ENCODE assay signal across 20 cellular contexts in the genomic region with DNA sequence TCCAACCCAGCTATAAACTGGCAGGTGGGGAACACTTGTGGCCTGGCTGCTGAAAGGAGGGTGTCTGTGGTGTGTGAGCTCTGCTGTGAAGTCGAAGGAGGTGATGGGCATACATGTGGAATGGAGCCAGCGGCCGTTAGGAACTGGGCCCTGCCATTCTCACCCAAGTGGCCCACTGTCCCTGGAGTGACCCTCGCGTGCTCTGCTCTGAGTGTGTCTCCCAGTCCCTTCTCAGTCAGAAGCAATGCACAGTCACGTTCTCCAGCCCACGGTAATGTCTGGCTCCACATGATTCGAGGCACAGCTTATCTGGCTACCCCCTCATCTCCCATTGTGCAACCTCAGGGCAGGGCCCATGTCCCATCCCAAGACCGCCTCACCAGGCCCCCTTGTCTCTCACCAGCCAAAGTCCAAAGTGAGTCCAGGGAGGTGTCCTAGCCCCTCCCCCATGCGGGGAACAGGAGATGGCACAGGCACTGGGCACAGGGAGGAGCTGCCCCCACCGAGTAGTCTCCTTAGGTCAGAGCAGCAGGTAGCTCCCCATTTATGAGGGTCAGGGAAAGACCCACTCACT.
"Had no signal": no experiment of that assay in that cellular context is flagged by ENCODE, and none has a peak within 500 bp of the region (broad histone marks: within the 10 kb centered on the region; RNA-seq: fewer than 3 reads in every experiment).

No MANE protein-coding gene starts in this region.

- ATAC-seq: activated naive CD8-positive, alpha-beta T cell treated with anti-CD3 and anti-CD28 coated beads, Interleukin-2, amount 50 U/mL, for 24 hours; esophagus mucosa; right lobe of liver had no signal

- H3K9me3 Mint-ChIP-seq: activated naive CD8-positive, alpha-beta T cell treated with anti-CD3 and anti-CD28 coated beads, Interleukin-2, amount 50 U/mL, for 24 hours; dendritic cell treated with granulocyte-macrophage colony-stimulating factor and Interleukin-4, amounts not matched to agents 40 ng/mL and 50 ng/mL, for 4 days; nephron; stimulated activated naive CD8-positive, alpha-beta T cell treated with anti-CD3 and anti-CD28 coated beads, Interleukin-15, Interleukin-2, amounts not matched to agents 100 ng/mL and 50 ng/mL, for 24 hours had no signal

- H3K4me3 Mint-ChIP-seq: activated naive CD8-positive, alpha-beta T cell treated with anti-CD3 and anti-CD28 coated beads, Interleukin-2, amount 50 U/mL, for 24 hours; dendritic cell treated with granulocyte-macrophage colony-stimulating factor and Interleukin-4, amounts not matched to agents 40 ng/mL and 50 ng/mL, for 4 days; nephron; stimulated activated naive CD8-positive, alpha-beta T cell treated with anti-CD3 and anti-CD28 coated beads, Interleukin-15, Interleukin-2, amounts not matched to agents 100 ng/mL and 50 ng/mL, for 24 hours had no signal

- H3K27me3 Mint-ChIP-seq: activated naive CD8-positive, alpha-beta T cell treated with anti-CD3 and anti-CD28 coated beads, Interleukin-2, amount 50 U/mL, for 24 hours; dendritic cell treated with granulocyte-macrophage colony-stimulating factor and Interleukin-4, amounts not matched to agents 40 ng/mL and 50 ng/mL, for 4 days; stimulated activated naive CD8-positive, alpha-beta T cell treated with anti-CD3 and anti-CD28 coated beads, Interleukin-15, Interleukin-2, amounts not matched to agents 100 ng/mL and 50 ng/mL, for 24 hours had no signal

- DNase-seq: activated effector memory CD4-positive, alpha-beta T cell treated with anti-CD3 and anti-CD28 coated beads, Interleukin-2, amount 50 U/mL, for 16 hours; activated naive CD4-positive, alpha-beta T cell treated with anti-CD3 and anti-CD28 coated beads, Interleukin-2, amount 50 U/mL, for 16 hours; activated naive CD8-positive, alpha-beta T cell treated with anti-CD3 and anti-CD28 coated beads, Interleukin-2, amount 50 U/mL, for 24 hours; effector memory CD4-positive, alpha-beta T cell; hippocampal formation; mesenchymal stem cell; occipital lobe; stimulated activated CD4-positive, alpha-beta T cell treated with anti-CD3 and anti-CD28 coated beads, Interleukin-1b, Interleukin-23, amount 100 ng/mL, for 48 hours; substantia nigra; T-helper 9 cell; tibial artery had no signal

- H3K27me3 ChIP-seq: cardiac muscle cell, right lobe of liver, tibial artery had no signal

- H3K4me3 ChIP-seq: cardiac muscle cell, right lobe of liver, skin epidermis, tibial artery had no signal

- FAIRE-seq: endothelial cell of umbilical vein, frontal cortex had no signal

- H3K36me3 ChIP-seq: cardiac muscle cell, right lobe of liver had no signal

- H3K27ac Mint-ChIP-seq: activated naive CD8-positive, alpha-beta T cell treated with anti-CD3 and anti-CD28 coated beads, Interleukin-2, amount 50 U/mL, for 24 hours; dendritic cell treated with granulocyte-macrophage colony-stimulating factor and Interleukin-4, amounts not matched to agents 40 ng/mL and 50 ng/mL, for 4 days; nephron; stimulated activated naive CD8-positive, alpha-beta T cell treated with anti-CD3 and anti-CD28 coated beads, Interleukin-15, Interleukin-2, amounts not matched to agents 100 ng/mL and 50 ng/mL, for 24 hours had no signal

- H3K4me1 Mint-ChIP-seq: activated naive CD8-positive, alpha-beta T cell treated with anti-CD3 and anti-CD28 coated beads, Interleukin-2, amount 50 U/mL, for 24 hours; nephron had no signal

- H3K4me1 ChIP-seq: right lobe of liver, tibial artery had no signal

- H3K27ac ChIP-seq: cardiac muscle cell, right lobe of liver, skin epidermis, tibial artery had no signal

- H3K9me3 ChIP-seq: right lobe of liver, tibial artery had no signal
